Comparison of ENCODE assay signal across 8 cellular contexts in the genomic region with DNA sequence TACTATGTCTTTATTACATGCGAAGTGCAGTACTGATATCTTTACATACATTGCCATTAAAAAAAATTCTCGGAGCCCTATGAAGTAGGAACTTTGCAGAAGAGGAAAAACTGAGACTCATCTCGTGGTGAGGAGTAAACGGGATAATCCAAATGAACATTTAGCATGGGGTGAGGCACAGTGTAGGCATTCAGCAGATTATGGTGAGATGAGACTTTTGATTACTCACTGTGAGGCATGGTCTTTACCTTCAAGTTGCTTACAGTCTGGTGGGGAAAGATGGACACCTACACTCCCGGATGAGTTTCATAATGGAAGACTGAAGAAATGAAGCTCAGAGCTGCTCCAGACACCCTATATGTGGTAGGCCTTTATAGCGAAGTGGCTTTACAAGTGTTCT. TPM values are rescaled to one million over a fixed set of nuclear protein-coding genes. Genes with fewer than 3 reads are reported as not detected.
DNase-seq lines count a peak whose midpoint lies in the region; ATAC-seq and TF ChIP-seq lines count a peak whose summit lies in the region.

No MANE protein-coding gene starts in this region.

- no peak overlapping the region for H3K4ac ChIP-seq in mesendoderm (ENCODE audit: low read depth, low read length)

- H3K79me2 ChIP-seq in mesendoderm (ENCODE audit: control insufficient read depth, insufficient read depth, low read length), result peaks cover 52% of the 10 kb centered on the region

- no peak overlapping the region for H2BK15ac ChIP-seq in mesendoderm (replicated peaks; ENCODE audit: low read depth)

- no peak overlapping the region for H4K8ac ChIP-seq in mesendoderm (ENCODE audit: low read depth, low read length)

- intact Hi-C loops in left ventricle myocardium inferior (cut with micrococcal nuclease), result no loop called here
- intact Hi-C loops in cardiac septum (cut with DNase I), result no loop called here
- intact Hi-C loops in vagina (cut with DNase I), result no loop called here

- H3K27ac ChIP-seq in left ventricle myocardium inferior (replicated peaks) (peak overlapping the region; percentile 98), mesendoderm (ENCODE audit: low read depth, low read length) (no peak overlapping the region), vagina (peak overlapping the region; percentile 91)

- peak overlapping the region; percentile 96 for H3K9ac ChIP-seq in mesendoderm (ENCODE audit: low read length)

- no peak overlapping the region for H3K4me2 ChIP-seq in mesendoderm (ENCODE audit: low read length)

- no CpG with 5 or more reads among the region's 6 CpGs for WGBS in mesendoderm (ENCODE audit: extremely low coverage, insufficient coverage, low lambda C conversion rate)

- no peak overlapping the region for H3K18ac ChIP-seq in mesendoderm (ENCODE audit: low read length)

- in situ Hi-C loops in astrocyte of the cerebellum (cut with HindIII; ENCODE audit: low sequenced_read_pairs), result loop anchor here (25.0 kb wide), 1 partner anchor 448 kb away; no protein-coding TSS in a partner anchor

- H3K23ac ChIP-seq in mesendoderm (ENCODE audit: low read length), result no peak overlapping the region

- H2BK5ac ChIP-seq in mesendoderm (ENCODE audit: low read length), result no peak overlapping the region

- no peak overlapping the region for H4K5ac ChIP-seq in mesendoderm (ENCODE audit: low read length)

- no peak overlapping the region for H2AK5ac ChIP-seq in mesendoderm (ENCODE audit: low read length)

- no peaks in the 10 kb centered on the region for H3K27me3 ChIP-seq in left ventricle myocardium inferior (ENCODE audit: low read depth)
- no peaks in the 10 kb centered on the region for H3K27me3 ChIP-seq in mesendoderm (ENCODE audit: insufficient read depth, low read length, poor library complexity)
- no peaks in the 10 kb centered on the region for H3K27me3 ChIP-seq in vagina

- H3K36me3 ChIP-seq in left ventricle myocardium inferior (peaks cover 12% of the 10 kb centered on the region), mesendoderm (ENCODE audit: control insufficient read depth, insufficient read depth, low read length) (peaks cover 1% of the 10 kb centered on the region), vagina (no peaks in the 10 kb centered on the region)

- H3K4me3 ChIP-seq in left ventricle myocardium inferior (peak overlapping the region; percentile 97), astrocyte of the cerebellum (ENCODE audit: low read depth, low read length) (peak overlapping the region; percentile 83), mesendoderm (ENCODE audit: low read length) (no peak overlapping the region), vagina (peak overlapping the region; percentile 82 to 91)

- TF ChIP-seq CTCF in left ventricle myocardium inferior (IDR thresholded peaks at IDR 0.05; ENCODE audit: borderline replicate concordance) (no peak), astrocyte of the cerebellum (IDR thresholded peaks at IDR 0.05; ENCODE audit: low read depth, low read length, missing control alignments) (no peak), vagina (IDR thresholded peaks at IDR 0.05) (no peak)

- H3K9me3 ChIP-seq in left ventricle myocardium inferior (replicated peaks), result no peaks in the 10 kb centered on the region
- H3K9me3 ChIP-seq in vagina, result no peaks in the 10 kb centered on the region

- H3K79me1 ChIP-seq in mesendoderm (ENCODE audit: low read length), result peaks cover 32% of the 10 kb centered on the region

- peaks cover 77% of the 10 kb centered on the region for H3K4me1 ChIP-seq in left ventricle myocardium inferior
- H3K4me1 ChIP-seq in mesendoderm (ENCODE audit: control insufficient read depth, low read depth, low read length), result peaks cover 13% of the 10 kb centered on the region
- H3K4me1 ChIP-seq in vagina, result peaks cover 62% of the 10 kb centered on the region

- peak overlapping the region; percentile 78 for H3K56ac ChIP-seq in mesendoderm (ENCODE audit: low read length)

- no peak for DNase-seq in left ventricle myocardium inferior
- no peak for DNase-seq in cardiac septum (ENCODE audit: low spot score)
- no peak for DNase-seq in astrocyte of the cerebellum (ENCODE audit: low read depth)
- no peak for DNase-seq in mesendoderm
- DNase-seq in vagina (ENCODE audit: extremely low spot score in 2 of 2), result no peak
- no peak for DNase-seq in H4 (ENCODE audit: low spot score)

- no peak for ATAC-seq in HG03460 (IDR thresholded peaks at IDR 0.05; ENCODE audit: unreplicated experiment)
- no peak for ATAC-seq in GM19467 (IDR thresholded peaks at IDR 0.05; ENCODE audit: unreplicated experiment)

- H2BK120ac ChIP-seq in mesendoderm (ENCODE audit: low read depth, low read length), result no peak overlapping the region

- TF ChIP-seq POLR2A in vagina (IDR thresholded peaks at IDR 0.05), result no peak

RNA-seq across cellular contexts. Expression of a gene that starts 1.4 kb away (rescaled TPM):
- total RNA-seq in left ventricle myocardium inferior (58.9 TPM), cardiac septum (62.2 TPM), vagina (23.8 TPM)
- polyA plus RNA-seq in mesendoderm (2013, experiment 1 of 2), result 26.3 TPM
- 25.7 TPM for polyA plus RNA-seq in mesendoderm (2013, experiment 2 of 2)
- total RNA-seq in H4 (2014; rRNA removed; shearing (Covaris generic)), result 10.8 and 13.5 TPM in 2 replicates

RNA-seq across cellular contexts. Expression of a gene that starts 1.7 kb away (rescaled TPM):
- 12.1 TPM for total RNA-seq in left ventricle myocardium inferior
- total RNA-seq in cardiac septum, result 11.4 TPM
- polyA plus RNA-seq in mesendoderm (2013, experiment 1 of 2), result 24.7 TPM
- 25.3 TPM for polyA plus RNA-seq in mesendoderm (2013, experiment 2 of 2)
- 13.5 TPM for total RNA-seq in vagina
- total RNA-seq in H4 (2014; rRNA removed; shearing (Covaris generic)), result 24.7 and 25.7 TPM in 2 replicates
